1 cellular context compared by ENCODE assay signal in the genomic region with DNA sequence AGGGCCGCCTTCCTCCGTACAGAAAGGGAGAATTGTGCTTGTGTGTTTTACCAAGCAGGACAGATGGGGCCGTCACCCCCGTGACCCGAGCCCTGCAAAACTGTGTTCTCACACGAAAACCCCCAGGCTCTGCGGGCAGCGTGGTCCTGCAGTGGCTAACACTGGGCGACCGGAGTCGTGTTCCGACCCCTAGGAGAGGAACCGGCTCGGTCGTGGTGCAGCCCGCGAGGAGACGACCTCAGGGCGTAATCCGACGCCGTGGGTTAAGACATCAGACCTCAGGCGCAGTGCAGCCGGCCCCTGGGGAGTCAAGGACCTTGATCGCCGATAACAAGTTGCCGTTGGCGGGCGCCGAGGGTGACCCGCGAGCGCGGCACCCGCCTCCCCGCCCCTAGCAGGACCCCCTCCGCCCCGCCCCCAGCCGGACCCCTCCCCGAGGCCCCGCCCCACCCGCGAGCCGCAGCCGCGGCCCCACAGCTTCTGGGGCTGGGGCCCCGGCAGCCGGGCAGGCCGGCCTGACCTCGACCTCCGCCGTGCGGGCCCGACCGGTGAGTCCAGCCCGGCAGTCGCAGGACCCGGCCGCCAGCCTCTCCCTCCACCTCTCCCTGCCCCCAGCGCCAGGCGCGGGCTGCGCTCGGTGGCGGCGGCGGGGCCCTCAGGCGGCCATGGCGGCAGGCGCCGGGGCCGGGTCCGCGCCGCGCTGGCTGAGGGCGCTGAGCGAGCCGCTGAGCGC.
A peak's percentile ranks its signal among the peaks of the same experiment; 100 is the strongest.
TF ChIP-seq lines count a peak whose summit lies in the region.

TSS of gene CHPT1 (plus strand) at position 444 of the 733 bp plus-strand sequence. CDS start at position 666, 222 bp downstream.

TF ChIP-seq in HepG2, 621 proteins besides CTCF, POLR2A, EP300 and RAD21 (continued from another document and continues in another):
- TF ChIP-seq, protein P1, sequence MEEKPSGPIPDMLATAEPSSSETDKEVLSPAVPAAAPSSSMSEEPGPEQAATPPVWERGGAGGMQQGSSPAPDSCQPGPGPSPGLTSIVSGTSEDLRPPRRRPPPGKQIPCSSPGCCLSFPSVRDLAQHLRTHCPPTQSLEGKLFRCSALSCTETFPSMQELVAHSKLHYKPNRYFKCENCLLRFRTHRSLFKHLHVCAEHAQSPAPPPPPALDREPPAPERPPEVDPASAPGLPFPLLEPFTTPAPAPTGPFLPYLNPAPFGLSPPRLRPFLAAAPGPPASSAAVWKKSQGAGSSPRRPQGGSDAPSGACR (CRISPR knock-in tag; IDR thresholded peaks at IDR 0.05) = peak; percentile 32; the same call in 1 of the 2 replicates
- TF ChIP-seq PRPF4 (IDR thresholded peaks at IDR 0.05; ENCODE audit: low read depth, low read length, poor library complexity, severe bottlenecking) = no peak
- TF ChIP-seq, protein P2, sequence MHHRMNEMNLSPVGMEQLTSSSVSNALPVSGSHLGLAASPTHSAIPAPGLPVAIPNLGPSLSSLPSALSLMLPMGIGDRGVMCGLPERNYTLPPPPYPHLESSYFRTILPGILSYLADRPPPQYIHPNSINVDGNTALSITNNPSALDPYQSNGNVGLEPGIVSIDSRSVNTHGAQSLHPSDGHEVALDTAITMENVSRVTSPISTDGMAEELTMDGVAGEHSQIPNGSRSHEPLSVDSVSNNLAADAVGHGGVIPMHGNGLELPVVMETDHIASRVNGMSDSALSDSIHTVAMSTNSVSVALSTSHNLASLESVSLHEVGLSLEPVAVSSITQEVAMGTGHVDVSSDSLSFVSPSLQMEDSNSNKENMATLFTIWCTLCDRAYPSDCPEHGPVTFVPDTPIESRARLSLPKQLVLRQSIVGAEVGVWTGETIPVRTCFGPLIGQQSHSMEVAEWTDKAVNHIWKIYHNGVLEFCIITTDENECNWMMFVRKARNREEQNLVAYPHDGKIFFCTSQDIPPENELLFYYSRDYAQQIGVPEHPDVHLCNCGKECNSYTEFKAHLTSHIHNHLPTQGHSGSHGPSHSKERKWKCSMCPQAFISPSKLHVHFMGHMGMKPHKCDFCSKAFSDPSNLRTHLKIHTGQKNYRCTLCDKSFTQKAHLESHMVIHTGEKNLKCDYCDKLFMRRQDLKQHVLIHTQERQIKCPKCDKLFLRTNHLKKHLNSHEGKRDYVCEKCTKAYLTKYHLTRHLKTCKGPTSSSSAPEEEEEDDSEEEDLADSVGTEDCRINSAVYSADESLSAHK (CRISPR knock-in tag; IDR thresholded peaks at IDR 0.05; ENCODE audit: borderline replicate concordance) = no peak
- TF ChIP-seq TBL1XR1 (IDR thresholded peaks at IDR 0.05; ENCODE audit: borderline replicate concordance, low read length, partially characterized antibody) = no peak
- no peak for TF ChIP-seq PRMT3 (CRISPR knock-in tag; IDR thresholded peaks at IDR 0.05; ENCODE audit: borderline replicate concordance, low read depth)
- no peak for TF ChIP-seq HCFC1 (IDR thresholded peaks at IDR 0.05; ENCODE audit: low read depth, low read length)
- TF ChIP-seq ZNF703 (CRISPR knock-in tag; IDR thresholded peaks at IDR 0.05; ENCODE audit: borderline replicate concordance) = no peak; the same call in 1 of the 2 replicates
- no peak for TF ChIP-seq ZNF704 (CRISPR knock-in tag; IDR thresholded peaks at IDR 0.05; ENCODE audit: borderline replicate concordance)
- no peak for TF ChIP-seq ZEB1 (IDR thresholded peaks at IDR 0.05; ENCODE audit: insufficient replicate concordance, low read depth)
- TF ChIP-seq, protein P3, sequence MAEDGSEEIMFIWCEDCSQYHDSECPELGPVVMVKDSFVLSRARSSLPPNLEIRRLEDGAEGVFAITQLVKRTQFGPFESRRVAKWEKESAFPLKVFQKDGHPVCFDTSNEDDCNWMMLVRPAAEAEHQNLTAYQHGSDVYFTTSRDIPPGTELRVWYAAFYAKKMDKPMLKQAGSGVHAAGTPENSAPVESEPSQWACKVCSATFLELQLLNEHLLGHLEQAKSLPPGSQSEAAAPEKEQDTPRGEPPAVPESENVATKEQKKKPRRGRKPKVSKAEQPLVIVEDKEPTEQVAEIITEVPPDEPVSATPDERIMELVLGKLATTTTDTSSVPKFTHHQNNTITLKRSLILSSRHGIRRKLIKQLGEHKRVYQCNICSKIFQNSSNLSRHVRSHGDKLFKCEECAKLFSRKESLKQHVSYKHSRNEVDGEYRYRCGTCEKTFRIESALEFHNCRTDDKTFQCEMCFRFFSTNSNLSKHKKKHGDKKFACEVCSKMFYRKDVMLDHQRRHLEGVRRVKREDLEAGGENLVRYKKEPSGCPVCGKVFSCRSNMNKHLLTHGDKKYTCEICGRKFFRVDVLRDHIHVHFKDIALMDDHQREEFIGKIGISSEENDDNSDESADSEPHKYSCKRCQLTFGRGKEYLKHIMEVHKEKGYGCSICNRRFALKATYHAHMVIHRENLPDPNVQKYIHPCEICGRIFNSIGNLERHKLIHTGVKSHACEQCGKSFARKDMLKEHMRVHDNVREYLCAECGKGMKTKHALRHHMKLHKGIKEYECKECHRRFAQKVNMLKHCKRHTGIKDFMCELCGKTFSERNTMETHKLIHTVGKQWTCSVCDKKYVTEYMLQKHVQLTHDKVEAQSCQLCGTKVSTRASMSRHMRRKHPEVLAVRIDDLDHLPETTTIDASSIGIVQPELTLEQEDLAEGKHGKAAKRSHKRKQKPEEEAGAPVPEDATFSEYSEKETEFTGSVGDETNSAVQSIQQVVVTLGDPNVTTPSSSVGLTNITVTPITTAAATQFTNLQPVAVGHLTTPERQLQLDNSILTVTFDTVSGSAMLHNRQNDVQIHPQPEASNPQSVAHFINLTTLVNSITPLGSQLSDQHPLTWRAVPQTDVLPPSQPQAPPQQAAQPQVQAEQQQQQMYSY (CRISPR knock-in tag; IDR thresholded peaks at IDR 0.05) = peak; percentile 20; the same call in 1 of the 2 replicates
- no peak for TF ChIP-seq HOXD1 (CRISPR knock-in tag; IDR thresholded peaks at IDR 0.05)
- TF ChIP-seq KMT2B (CRISPR knock-in tag; IDR thresholded peaks at IDR 0.05) = no peak; the same call in 1 of the 2 replicates
- TF ChIP-seq RFX3 (CRISPR knock-in tag; IDR thresholded peaks at IDR 0.05) = no peak
- TF ChIP-seq SALL2 (CRISPR knock-in tag; IDR thresholded peaks at IDR 0.05) = peak; percentile 81
- no peak for TF ChIP-seq ZNF558 (CRISPR knock-in tag; IDR thresholded peaks at IDR 0.05; ENCODE audit: borderline replicate concordance)
- peak; percentile 78 for TF ChIP-seq KDM2A (CRISPR knock-in tag; IDR thresholded peaks at IDR 0.05; ENCODE audit: borderline replicate concordance, low read depth)
- TF ChIP-seq POLR2G (IDR thresholded peaks at IDR 0.05; ENCODE audit: low read depth, low read length) = peak; percentile 61; the same call in 1 of the 2 replicates
- TF ChIP-seq NFATC3 (CRISPR knock-in tag; IDR thresholded peaks at IDR 0.05) = no peak
- TF ChIP-seq ZNF839 (CRISPR knock-in tag; IDR thresholded peaks at IDR 0.05; ENCODE audit: borderline replicate concordance) = no peak
- TF ChIP-seq AKNA (CRISPR knock-in tag; IDR thresholded peaks at IDR 0.05; ENCODE audit: borderline replicate concordance) = 0 out of 2 replicates have a peak, but pooled peaks have one; percentile 37
- no peak for TF ChIP-seq FOSL1 (CRISPR knock-in tag; IDR thresholded peaks at IDR 0.05; ENCODE audit: borderline replicate concordance)
- peak; percentile 49 for TF ChIP-seq MED13 (CRISPR knock-in tag; IDR thresholded peaks at IDR 0.05)
- no peak for TF ChIP-seq ZNF337 (CRISPR knock-in tag; IDR thresholded peaks at IDR 0.05; ENCODE audit: borderline replicate concordance, low read depth)
- peak; percentile 54; the same call in 1 of the 2 replicates for TF ChIP-seq ZGPAT (CRISPR knock-in tag; IDR thresholded peaks at IDR 0.05)
- TF ChIP-seq LBX2 (CRISPR knock-in tag; IDR thresholded peaks at IDR 0.05; ENCODE audit: borderline replicate concordance) = 0 out of 2 replicates have a peak, but pooled peaks have one; percentile 17
- TF ChIP-seq SCMH1 (CRISPR knock-in tag; IDR thresholded peaks at IDR 0.05; ENCODE audit: borderline replicate concordance) = no peak
- no peak for TF ChIP-seq KDM3A (CRISPR knock-in tag; IDR thresholded peaks at IDR 0.05; ENCODE audit: low read depth)
- no peak for TF ChIP-seq PLRG1 (conservative IDR thresholded peaks at IDR 0.05)
- no peak for TF ChIP-seq ZNF629 (CRISPR knock-in tag; conservative IDR thresholded peaks at IDR 0.05)
- TF ChIP-seq ZNF530 (CRISPR knock-in tag; IDR thresholded peaks at IDR 0.05; ENCODE audit: low read depth) = no peak
- TF ChIP-seq, protein P4, sequence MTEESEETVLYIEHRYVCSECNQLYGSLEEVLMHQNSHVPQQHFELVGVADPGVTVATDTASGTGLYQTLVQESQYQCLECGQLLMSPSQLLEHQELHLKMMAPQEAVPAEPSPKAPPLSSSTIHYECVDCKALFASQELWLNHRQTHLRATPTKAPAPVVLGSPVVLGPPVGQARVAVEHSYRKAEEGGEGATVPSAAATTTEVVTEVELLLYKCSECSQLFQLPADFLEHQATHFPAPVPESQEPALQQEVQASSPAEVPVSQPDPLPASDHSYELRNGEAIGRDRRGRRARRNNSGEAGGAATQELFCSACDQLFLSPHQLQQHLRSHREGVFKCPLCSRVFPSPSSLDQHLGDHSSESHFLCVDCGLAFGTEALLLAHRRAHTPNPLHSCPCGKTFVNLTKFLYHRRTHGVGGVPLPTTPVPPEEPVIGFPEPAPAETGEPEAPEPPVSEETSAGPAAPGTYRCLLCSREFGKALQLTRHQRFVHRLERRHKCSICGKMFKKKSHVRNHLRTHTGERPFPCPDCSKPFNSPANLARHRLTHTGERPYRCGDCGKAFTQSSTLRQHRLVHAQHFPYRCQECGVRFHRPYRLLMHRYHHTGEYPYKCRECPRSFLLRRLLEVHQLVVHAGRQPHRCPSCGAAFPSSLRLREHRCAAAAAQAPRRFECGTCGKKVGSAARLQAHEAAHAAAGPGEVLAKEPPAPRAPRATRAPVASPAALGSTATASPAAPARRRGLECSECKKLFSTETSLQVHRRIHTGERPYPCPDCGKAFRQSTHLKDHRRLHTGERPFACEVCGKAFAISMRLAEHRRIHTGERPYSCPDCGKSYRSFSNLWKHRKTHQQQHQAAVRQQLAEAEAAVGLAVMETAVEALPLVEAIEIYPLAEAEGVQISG (CRISPR knock-in tag; IDR thresholded peaks at IDR 0.05) = peak; percentile 37
- peak; percentile 67 for TF ChIP-seq RARA (CRISPR knock-in tag; IDR thresholded peaks at IDR 0.05)
- no peak for TF ChIP-seq ZSCAN22 (CRISPR knock-in tag; IDR thresholded peaks at IDR 0.05)
- no peak for TF ChIP-seq HBP1 (CRISPR knock-in tag; IDR thresholded peaks at IDR 0.05; ENCODE audit: low read depth)
- TF ChIP-seq SIN3B (IDR thresholded peaks at IDR 0.05; ENCODE audit: low read length) = no peak
- TF ChIP-seq HOXA5 (CRISPR knock-in tag; IDR thresholded peaks at IDR 0.05) = peak; percentile 61; the same call in 1 of the 2 replicates
